ENCODE assay signal across 8 cellular contexts in genomic region chr3:38521391-38521987, GRCh38. TPM values are rescaled to one million over a fixed set of nuclear protein-coding genes. Genes with fewer than 3 reads are reported as not detected.
DNase-seq lines count a peak whose midpoint lies in the region; ATAC-seq and TF ChIP-seq lines count a peak whose summit lies in the region.

No MANE protein-coding gene starts in this region.

- DNase-seq in SIG-M5 treated with dmso at 0.1 percent for 504 hours (lab: John Stamatoyannopoulos, UW; ENCODE audit: unreplicated experiment) = peak; percentile 57
- DNase-seq in SIG-M5 (lab: John Stamatoyannopoulos, UW) = no peak
- peak; percentile 69 for DNase-seq in MM.1S
- peak; percentile 45 to 83 for DNase-seq in SJCRH30
- DNase-seq in activated naive CD4-positive, alpha-beta T cell treated with Interleukin-2 at 50 U/mL for 16 hours = peak; percentile 60
- peak; percentile 77 for DNase-seq in glomerular endothelial cell (ENCODE audit: extremely low read depth, low read depth, low spot score)
- DNase-seq in trophoblast cell = peak; percentile 65 to 91

- H3K18ac ChIP-seq in trophoblast cell (ENCODE audit: low read length) = no peak overlapping the region

- H2BK12ac ChIP-seq in trophoblast cell (ENCODE audit: low read length) = no peak overlapping the region

- H2AK5ac ChIP-seq in trophoblast cell (ENCODE audit: low read length) = no peak overlapping the region

- no peak overlapping the region for H4K12ac ChIP-seq in trophoblast cell (ENCODE audit: low read depth, low read length)

- H3K14ac ChIP-seq in trophoblast cell (ENCODE audit: low read length) = no peak overlapping the region

- H3K9me2 ChIP-seq in MM.1S (replicated peaks; ENCODE audit: insufficient read depth, low read length) = no peaks in the 10 kb centered on the region

- H4K8ac ChIP-seq in trophoblast cell (ENCODE audit: low read depth, low read length) = no peak overlapping the region

- H3K27ac ChIP-seq in MM.1S (ENCODE audit: low read length) = no peak overlapping the region
- no peak overlapping the region for H3K27ac ChIP-seq in SJCRH30
- H3K27ac ChIP-seq in trophoblast cell (ENCODE audit: low read depth, low read length) = no peak overlapping the region

- no peaks in the 10 kb centered on the region for H3F3A ChIP-seq in MM.1S (ENCODE audit: insufficient read depth, low read length)

- H3K79me1 ChIP-seq in trophoblast cell (ENCODE audit: low read length) = peaks cover 8% of the 10 kb centered on the region

- H3K79me2 ChIP-seq in MM.1S (ENCODE audit: low read length) (no peaks in the 10 kb centered on the region), trophoblast cell (ENCODE audit: control insufficient read depth, insufficient read depth, low read length, poor library complexity) (no peaks in the 10 kb centered on the region)

- H3K4me2 ChIP-seq in MM.1S (ENCODE audit: low read depth, low read length) (no peak overlapping the region), trophoblast cell (ENCODE audit: low read length) (no peak overlapping the region)

- H3K4me3 ChIP-seq in MM.1S (ENCODE audit: low read length) (no peak overlapping the region), SJCRH30 (no peak overlapping the region), trophoblast cell (ENCODE audit: low read depth, low read length) (no peak overlapping the region)

- H3K23ac ChIP-seq in trophoblast cell (ENCODE audit: low read length) = no peak overlapping the region

- peak; percentile 91 for TF ChIP-seq CTCF in MM.1S (IDR thresholded peaks at IDR 0.05; ENCODE audit: low read length)

- ATAC-seq in HG03520 (IDR thresholded peaks at IDR 0.05; ENCODE audit: unreplicated experiment) = no peak

- no peak overlapping the region for H3K4ac ChIP-seq in trophoblast cell (ENCODE audit: low read depth, low read length)

- H3K9me3 ChIP-seq in MM.1S (replicated peaks; ENCODE audit: insufficient read depth, low read length) (no peaks in the 10 kb centered on the region), SJCRH30 (replicated peaks) (no peaks in the 10 kb centered on the region), trophoblast cell (ENCODE audit: insufficient read depth, low read depth, low read length) (no peaks in the 10 kb centered on the region)

- H2BK5ac ChIP-seq in trophoblast cell (ENCODE audit: low read depth, low read length, poor library complexity) = no peak overlapping the region

- H3K36me3 ChIP-seq in MM.1S (replicated peaks; ENCODE audit: insufficient read depth, low read length) = no peaks in the 10 kb centered on the region
- no peaks in the 10 kb centered on the region; the same call in 1 of the 2 replicates for H3K36me3 ChIP-seq in SJCRH30
- H3K36me3 ChIP-seq in trophoblast cell (ENCODE audit: control insufficient read depth in 1 of 2, insufficient read depth in 2 of 2, low read length in 2 of 2) = peaks cover 2 to 4% of the 10 kb centered on the region in 2 experiments

- H3K4me1 ChIP-seq in MM.1S (ENCODE audit: low read length) (peaks cover 19% of the 10 kb centered on the region), SJCRH30 (no peaks in the 10 kb centered on the region), trophoblast cell (ENCODE audit: control insufficient read depth in 1 of 2, insufficient read depth in 2 of 2, low read length in 2 of 2) (peaks cover 6 to 7% of the 10 kb centered on the region in 2 experiments)

- H3K9ac ChIP-seq in MM.1S (ENCODE audit: low read length) (no peak overlapping the region), trophoblast cell (ENCODE audit: low read length) (no peak overlapping the region)

- H3K27me3 ChIP-seq in MM.1S (replicated peaks; ENCODE audit: insufficient read depth, low read length) = no peaks in the 10 kb centered on the region
- no peaks in the 10 kb centered on the region for H3K27me3 ChIP-seq in SJCRH30
- H3K27me3 ChIP-seq in trophoblast cell (ENCODE audit: insufficient read depth, low read length) = no peaks in the 10 kb centered on the region

- H4K20me1 ChIP-seq in MM.1S (ENCODE audit: insufficient read depth, low read length) = no peaks in the 10 kb centered on the region

- H4K91ac ChIP-seq in trophoblast cell (ENCODE audit: low read depth, low read length) = no peak overlapping the region

- WGBS in trophoblast cell (ENCODE audit: extremely low coverage, insufficient coverage, insufficient read length) = no CpG with 5 or more reads among the region's 5 CpGs

- H2BK120ac ChIP-seq in trophoblast cell (ENCODE audit: insufficient read depth, low read length, poor library complexity) = no peak overlapping the region

- H2AFZ ChIP-seq in MM.1S (ENCODE audit: low read length) (no peak overlapping the region), trophoblast cell (ENCODE audit: insufficient read depth, low read length, poor library complexity) (no peak overlapping the region)

RNA-seq across cellular contexts. Expression of gene EXOG, which starts 25.3 kb away (rescaled TPM):
- 6.2 and 7.7 TPM in 2 replicates for total RNA-seq in SJCRH30 (2014; rRNA removed; shearing (Covaris generic))
- 5.9 and 12.8 TPM in 2 replicates for total RNA-seq in glomerular endothelial cell
- 4.6 and 4.7 TPM in 2 replicates for polyA plus RNA-seq in trophoblast cell (2013)
